ENCODE assay signal across 8 cellular contexts in genomic region chr16:4936181-4936990, GRCh38. TPM values are rescaled to one million over a fixed set of nuclear protein-coding genes. Genes with fewer than 3 reads are reported as not detected.
A peak's percentile ranks its signal among the peaks of the same experiment; 100 is the strongest.
DNase-seq lines count a peak whose midpoint lies in the region; ATAC-seq and TF ChIP-seq lines count a peak whose summit lies in the region.

No MANE protein-coding gene starts in this region.

- no peak overlapping the region for H3K27ac ChIP-seq in CD4-positive, alpha-beta memory T cell (ENCODE audit: low read depth, low read length)
- H3K27ac ChIP-seq in HUES6 (ENCODE audit: low read depth, low read length) (peak overlapping the region; percentile 61; the same call in 1 of the 2 replicates), suprapubic skin (peak overlapping the region; percentile 87)

- peaks cover 13% of the 10 kb centered on the region for H3K4me1 ChIP-seq in CD4-positive, alpha-beta memory T cell (ENCODE audit: insufficient read depth, low read length)
- H3K4me1 ChIP-seq in HUES6 (ENCODE audit: control insufficient read depth, insufficient read depth, low read length) (peaks cover 24% of the 10 kb centered on the region), suprapubic skin (peaks cover 66% of the 10 kb centered on the region)

- intact Hi-C loops in CD4-positive, alpha-beta memory T cell (cut with micrococcal nuclease), result no loop called here

- H3K36me3 Mint-ChIP-seq in CD4-positive, alpha-beta memory T cell, result no peaks in the 10 kb centered on the region

- no peak overlapping the region for H3K4me3 ChIP-seq in CD4-positive, alpha-beta memory T cell (ENCODE audit: low read length in 2 of 2)
- H3K4me3 ChIP-seq in HUES6 (ENCODE audit: low read depth, low read length) (peak overlapping the region; percentile 95), astrocyte of the cerebellum (ENCODE audit: low read depth, low read length) (peak overlapping the region; percentile 53), suprapubic skin (peak overlapping the region; percentile 68)

- 0% methylated on average over 1 of the region's 64 CpGs for WGBS in suprapubic skin

- H3K4me3 Mint-ChIP-seq in CD4-positive, alpha-beta memory T cell, result peak overlapping the region in 7 of 8 donors; percentile 44 to 77 (median 58)

- in situ Hi-C loops in astrocyte of the cerebellum (cut with HindIII; ENCODE audit: low sequenced_read_pairs), result no loop called here

- no peaks in the 10 kb centered on the region for H3K36me3 ChIP-seq in CD4-positive, alpha-beta memory T cell (ENCODE audit: insufficient read depth, low read length)
- H3K36me3 ChIP-seq in HUES6 (ENCODE audit: control insufficient read depth, insufficient read depth, low read length), result 0 out of 2 replicates have a peak, but pooled peaks cover 2% of the 10 kb centered on the region
- peaks cover 2% of the 10 kb centered on the region for H3K36me3 ChIP-seq in suprapubic skin

- no peaks in the 10 kb centered on the region for H3K9me3 ChIP-seq in CD4-positive, alpha-beta memory T cell (ENCODE audit: control insufficient read depth in 1 of 2, low read length in 2 of 2)
- H3K9me3 ChIP-seq in HUES6 (ENCODE audit: control insufficient read depth, insufficient read depth, low read depth, low read length) (no peaks in the 10 kb centered on the region), suprapubic skin (no peaks in the 10 kb centered on the region)

- POLR2A ChIA-PET in CD4-positive, alpha-beta memory T cell (lab: Charles Lee; ENCODE audit: partially characterized antibody), result interaction anchor here (0.5 kb wide), 1 partner anchor 490 kb away, joined by 5 read pairs; no protein-coding TSS in a partner anchor

- no peak for DNase-seq in CD4-positive, alpha-beta memory T cell
- DNase-seq in astrocyte of the cerebellum (ENCODE audit: low read depth), result no peak
- DNase-seq in islet precursor cell, result peak; percentile 73
- no peak for DNase-seq in suprapubic skin (ENCODE audit: low spot score in 2 of 2)

- peaks cover 1 to 11% (median 7%) of the 10 kb centered on the region in 4 donors for H3K4me1 Mint-ChIP-seq in CD4-positive, alpha-beta memory T cell

- CTCF ChIA-PET in CD4-positive, alpha-beta memory T cell (lab: Charles Lee; ENCODE audit: partially characterized antibody), result no interaction called here

- H3K9ac ChIP-seq in HUES6 (ENCODE audit: low read length), result peak overlapping the region; percentile 87

- no peak overlapping the region for H3K27ac Mint-ChIP-seq in CD4-positive, alpha-beta memory T cell

- TF ChIP-seq EP300 in suprapubic skin (IDR thresholded peaks at IDR 0.05), result no peak

- ATAC-seq in GM19455 (IDR thresholded peaks at IDR 0.05; ENCODE audit: unreplicated experiment) (no peak), GM18861 (IDR thresholded peaks at IDR 0.05; ENCODE audit: unreplicated experiment) (no peak), GM21529 (IDR thresholded peaks at IDR 0.05; ENCODE audit: unreplicated experiment) (no peak)

- TF ChIP-seq POLR2A in suprapubic skin (IDR thresholded peaks at IDR 0.05), result no peak

- peaks cover 16% of the 10 kb centered on the region for H3K27me3 ChIP-seq in CD4-positive, alpha-beta memory T cell (ENCODE audit: insufficient read depth, low read length)
- H3K27me3 ChIP-seq in HUES6 (ENCODE audit: control insufficient read depth, insufficient read depth, low read length), result peaks cover 14% of the 10 kb centered on the region; the same call in 1 of the 2 replicates
- H3K27me3 ChIP-seq in suprapubic skin, result no peaks in the 10 kb centered on the region

- H3K9me3 Mint-ChIP-seq in CD4-positive, alpha-beta memory T cell, result no peaks in the 10 kb centered on the region

- TF ChIP-seq CTCF in astrocyte of the cerebellum (IDR thresholded peaks at IDR 0.05; ENCODE audit: low read depth, low read length, missing control alignments) (no peak), suprapubic skin (IDR thresholded peaks at IDR 0.05) (peak in 1 of 2 donors; percentile 35)

- peaks cover 24 to 29% of the 10 kb centered on the region in 2 donors for H3K27me3 Mint-ChIP-seq in CD4-positive, alpha-beta memory T cell

RNA-seq across cellular contexts. Expression of gene PPL, which starts 0.6 kb away (rescaled TPM):
- not detected for total RNA-seq in CD4-positive, alpha-beta memory T cell
- under 1 TPM in 1 of 2 donors, not detected in 1; 0.39 TPM for polyA plus RNA-seq in CD4-positive, alpha-beta memory T cell
- total RNA-seq in suprapubic skin, result 100 to 1,000 TPM; 304 to 377 (median 350) TPM

RNA-seq across cellular contexts. Expression of gene SEC14L5, which starts 21.7 kb away (rescaled TPM):
- not detected for total RNA-seq in CD4-positive, alpha-beta memory T cell
- polyA plus RNA-seq in CD4-positive, alpha-beta memory T cell, result not detected
- 1 to 10 TPM; 1.0 to 1.8 (median 1.4) TPM for total RNA-seq in suprapubic skin

Comparison
In these comparisons a context has a peak if more than half of its experiments do, and no peak if none do; other contexts are left out.
1. H3K4me3 ChIP-seq: peak in HUES6 (single experiment), astrocyte of the cerebellum (single experiment) and suprapubic skin (single experiment); none in CD4-positive, alpha-beta memory T cell (0 of 2).
2. RNA of gene PPL, which starts 0.6 kb away (total RNA-seq): 304 to 377 TPM in suprapubic skin; not detected in CD4-positive, alpha-beta memory T cell; every median in the first group is over 100 times any median in the second.